ENCODE assay signal across 1 cellular context in genomic region chr13:108948269-108948671, GRCh38.
TF ChIP-seq lines count a peak whose summit lies in the region.

No MANE protein-coding gene starts in this region.

TF ChIP-seq in A549, 52 proteins besides CTCF, POLR2A, EP300 and RAD21 (continued from another document):
- TF ChIP-seq REST (IDR thresholded peaks at IDR 0.05), result no peak
- no peak for TF ChIP-seq FOSL2 (IDR thresholded peaks at IDR 0.05)
- TF ChIP-seq FOSL2 (CRISPR knock-in tag; IDR thresholded peaks at IDR 0.05), result peak; percentile 49; the same call in 1 of the 2 replicates
- TF ChIP-seq ZNF302 (CRISPR knock-in tag; IDR thresholded peaks at IDR 0.05), result no peak
- no peak for TF ChIP-seq BHLHE40 (IDR thresholded peaks at IDR 0.05; ENCODE audit: low read depth, low read length)
- TF ChIP-seq RARB (CRISPR knock-in tag; IDR thresholded peaks at IDR 0.05), result no peak
- TF ChIP-seq, protein P1, sequence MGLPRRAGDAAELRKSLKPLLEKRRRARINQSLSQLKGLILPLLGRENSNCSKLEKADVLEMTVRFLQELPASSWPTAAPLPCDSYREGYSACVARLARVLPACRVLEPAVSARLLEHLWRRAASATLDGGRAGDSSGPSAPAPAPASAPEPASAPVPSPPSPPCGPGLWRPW (IDR thresholded peaks at IDR 0.05), result no peak
- no peak for TF ChIP-seq NFE2L2 (conservative IDR thresholded peaks at IDR 0.05; ENCODE audit: low read length)
- TF ChIP-seq EHMT2 (IDR thresholded peaks at IDR 0.05; ENCODE audit: low read depth), result no peak
- no peak for TF ChIP-seq HEYL (CRISPR knock-in tag; IDR thresholded peaks at IDR 0.05)
- TF ChIP-seq ESRRA (IDR thresholded peaks at IDR 0.05; ENCODE audit: borderline replicate concordance, low read length), result no peak
